12 cellular contexts compared by ENCODE assay signal in genomic region chr3:197465996-197466549, GRCh38.
DNase-seq lines count a peak whose midpoint lies in the region; ATAC-seq, FAIRE-seq and TF ChIP-seq lines count a peak whose summit lies in the region.
"Had no signal": no experiment of that assay in that cellular context is flagged by ENCODE, and none has a peak within 500 bp of the region (broad histone marks: within the 10 kb centered on the region; RNA-seq: fewer than 3 reads in every experiment).

No MANE protein-coding gene starts in this region.

- DNase-seq in EH (ENCODE audit: low read depth) (peak; percentile 82), PC-3 (peak; percentile 44), H1 (ENCODE audit: low read depth in 1 of 2, low spot score in 2 of 2) (no peak), osteoblast (ENCODE audit: insufficient read length, low spot score, missing footprints) (no peak), D721Med (ENCODE audit: insufficient read length, low spot score) (no peak), NCI-H2081 (lab: John Stamatoyannopoulos, UW) (no peak), pons (ENCODE audit: low spot score) (no peak), spleen (no peak)
- DNase-seq: activated B cell treated with CpG ODN at 0.5 μM for 24 hours, left ventricle myocardium inferior, NCI-H1048, right cardiac atrium had no signal

- H3K18ac ChIP-seq in H1 (ENCODE audit: extremely low read depth, low read length): no peak overlapping the region

- H3K79me2 ChIP-seq in PC-3 (ENCODE audit: low read length) (no peaks in the 10 kb centered on the region), H1 (ENCODE audit: control insufficient read depth in 1 of 2, insufficient read depth in 2 of 2, low read length in 2 of 2) (no peaks in the 10 kb centered on the region), osteoblast (ENCODE audit: insufficient read depth, low read length) (no peaks in the 10 kb centered on the region)

- H2BK20ac ChIP-seq in H1 (ENCODE audit: low read length): no peak overlapping the region

- H4K91ac ChIP-seq in H1 (replicated peaks; ENCODE audit: insufficient read length, low read length): no peak overlapping the region

- no peaks in the 10 kb centered on the region for H3K9me3 ChIP-seq in PC-3 (ENCODE audit: low read length)
- H3K9me3 ChIP-seq in H1 (ENCODE audit: insufficient read depth in 2 of 2, low read depth in 1 of 2, low read length in 1 of 2): no peaks in the 10 kb centered on the region
- H3K9me3 ChIP-seq in osteoblast (ENCODE audit: low read depth, low read length): no peaks in the 10 kb centered on the region
- no peaks in the 10 kb centered on the region for H3K9me3 ChIP-seq in spleen
- H3K9me3 ChIP-seq: left ventricle myocardium inferior had no signal

- no peaks in the 10 kb centered on the region for H4K20me1 ChIP-seq in PC-3 (ENCODE audit: low read length)
- H4K20me1 ChIP-seq in H1 (replicated peaks in 1 of 2; ENCODE audit: control insufficient read depth in 1 of 2, insufficient read depth in 2 of 2, low read length in 2 of 2): no peaks in the 10 kb centered on the region
- no peaks in the 10 kb centered on the region for H4K20me1 ChIP-seq in osteoblast (ENCODE audit: insufficient read depth, low read length)

- no peak overlapping the region for H3K9ac ChIP-seq in PC-3 (ENCODE audit: low read length)
- H3K9ac ChIP-seq in H1 (replicated peaks in 1 of 4; ENCODE audit: extremely low read depth in 1 of 4, low read depth in 3 of 4, low read length in 3 of 4): no peak overlapping the region

- WGBS in H1 (ENCODE audit: extremely low coverage in 1 of 2, insufficient coverage in 1 of 2, insufficient read length in 1 of 2, insufficient replicate concordance in 2 of 2, low coverage in 1 of 2, low lambda C conversion rate in 2 of 2, missing lambda C conversion rate in 1 of 2), 2 experiments: 96% methylated on average over 3 of the region's 3 CpGs; no CpG with 5 or more reads in 1 of the 2 experiments
- 64 to 74% (median 71%) methylated on average over 3 of the region's 3 CpGs for WGBS in spleen, 5 donors

- H4K8ac ChIP-seq in H1 (ENCODE audit: extremely low read depth, insufficient read depth, low read length): no peak overlapping the region

- no peaks in the 10 kb centered on the region for H3F3A ChIP-seq in PC-3 (ENCODE audit: low read length, unreplicated experiment)

- H3K79me1 ChIP-seq in H1 (ENCODE audit: low read depth, low read length): no peaks in the 10 kb centered on the region

- TF ChIP-seq POLR2A in H1 (IDR thresholded peaks at IDR 0.05; ENCODE audit: control extremely low read depth in 1 of 2, low read depth in 2 of 2, low read length in 2 of 2) (no peak), spleen (IDR thresholded peaks at IDR 0.05) (no peak)

- H3K56ac ChIP-seq in H1 (replicated peaks; ENCODE audit: insufficient read length, low read depth, low read length): no peak overlapping the region

- no peak overlapping the region for H2BK5ac ChIP-seq in H1 (ENCODE audit: low read depth, low read length)

- no peak overlapping the region for H2BK12ac ChIP-seq in H1 (ENCODE audit: low read depth, low read length)

- no peak for TF ChIP-seq CTCF in PC-3 (conservative IDR thresholded peaks at IDR 0.05; ENCODE audit: low read depth, low read length)
- TF ChIP-seq CTCF in H1 (IDR thresholded peaks at IDR 0.05; ENCODE audit: control extremely low read depth in 1 of 3, insufficient read depth in 1 of 3, low read depth in 1 of 3, low read length in 3 of 3): no peak
- TF ChIP-seq CTCF in osteoblast (IDR thresholded peaks at IDR 0.05; ENCODE audit: extremely low read depth, low read depth, low read length): no peak
- no peak for TF ChIP-seq CTCF in D721Med (IDR thresholded peaks at IDR 0.05; ENCODE audit: insufficient read depth, missing control alignments)
- no peak for TF ChIP-seq CTCF in spleen (IDR thresholded peaks at IDR 0.05 in 8 of 11, conservative IDR thresholded peaks at IDR 0.05 in 3 of 11)

- H3K4me1 ChIP-seq in PC-3 (ENCODE audit: insufficient read depth, low read length): peaks cover 18% of the 10 kb centered on the region
- H3K4me1 ChIP-seq in H1 (replicated peaks in 1 of 4; ENCODE audit: control insufficient read depth in 3 of 4, insufficient read depth in 4 of 4, low read length in 3 of 4): peaks cover 4 to 12% (median 9%) of the 10 kb centered on the region in 4 experiments
- peaks cover 42% of the 10 kb centered on the region for H3K4me1 ChIP-seq in osteoblast (ENCODE audit: insufficient read depth, low read length)
- H3K4me1 ChIP-seq in spleen: no peaks in the 10 kb centered on the region

- H3K23me2 ChIP-seq in H1 (ENCODE audit: low read depth, low read length): no peaks in the 10 kb centered on the region

- POLR2A ChIA-PET in PC-3 (lab: Charles Lee; ENCODE audit: unreplicated experiment): no interaction called here
- POLR2A ChIA-PET in H1 (lab: Charles Lee; ENCODE audit: partially characterized antibody): no interaction called here

- no TSS peak for BruUV-seq in PC-3 (replicated peaks; lab: Mats Ljungman, UMichigan)

- H3K23ac ChIP-seq in H1 (ENCODE audit: insufficient read length): no peak overlapping the region

- peak overlapping the region; percentile 62; the same call in 1 of the 2 replicates for H3K4me2 ChIP-seq in PC-3 (ENCODE audit: low read length)
- no peak overlapping the region for H3K4me2 ChIP-seq in H1 (ENCODE audit: insufficient read depth in 1 of 2, low read depth in 2 of 2, low read length in 2 of 2)
- no peak overlapping the region for H3K4me2 ChIP-seq in osteoblast (ENCODE audit: insufficient read depth, low read length)

- H3K36me3 ChIP-seq in PC-3 (ENCODE audit: low read depth, low read length) (no peaks in the 10 kb centered on the region), H1 (ENCODE audit: control insufficient read depth in 2 of 4, insufficient read depth in 4 of 4, low read length in 3 of 4) (no peaks in the 10 kb centered on the region), osteoblast (ENCODE audit: insufficient read depth, low read length) (no peaks in the 10 kb centered on the region), spleen (no peaks in the 10 kb centered on the region)
- H3K36me3 ChIP-seq: left ventricle myocardium inferior had no signal

- no peaks in the 10 kb centered on the region for H3K27me3 ChIP-seq in PC-3 (ENCODE audit: low read length)
- peaks cover 0 to 2% (median under 1%) of the 10 kb centered on the region in 4 experiments; a peak in 1 of 7 replicates for H3K27me3 ChIP-seq in H1 (replicated peaks in 1 of 4; ENCODE audit: control insufficient read depth in 3 of 4, extremely low read depth in 1 of 4, insufficient read depth in 3 of 4, low read length in 3 of 4)
- H3K27me3 ChIP-seq in osteoblast (ENCODE audit: insufficient read depth, low read length): no peaks in the 10 kb centered on the region
- H3K27me3 ChIP-seq in spleen (replicated peaks in 1 of 7): peaks cover 0 to 36% (median 0%) of the 10 kb centered on the region in 7 donors

- TF ChIP-seq EP300 in H1 (IDR thresholded peaks at IDR 0.05; ENCODE audit: borderline replicate concordance in 1 of 2, low read depth in 2 of 2, low read length in 2 of 2): no peak

- FAIRE-seq in H1 (lab: Jason Lieb, UNC) (no peak), D721Med (lab: Jason Lieb, UNC) (no peak)

- intact Hi-C loops in PC-3 (cut with micrococcal nuclease) (loop anchor here (5.0 kb wide), 1 partner anchor 36 kb away; no protein-coding TSS in a partner anchor), spleen (cut with DNase I; ENCODE audit: low total_unique reads) (no loop called here)

- peak; percentile 17 for ATAC-seq in PC-3

- H3K9me2 ChIP-seq in PC-3 (replicated peaks; ENCODE audit: low read length): no peaks in the 10 kb centered on the region

- H3K4me3 ChIP-seq in PC-3 (ENCODE audit: low read length) (no peak overlapping the region), H1 (ENCODE audit: extremely low read depth in 1 of 4, insufficient read depth in 2 of 4, low read depth in 3 of 4, low read length in 4 of 4) (no peak overlapping the region), osteoblast (ENCODE audit: insufficient read depth, low read length) (no peak overlapping the region), spleen (no peak overlapping the region)
- H3K4me3 ChIP-seq: left ventricle myocardium inferior had no signal

- no peak overlapping the region for H3K4ac ChIP-seq in H1 (replicated peaks; ENCODE audit: insufficient read length, low read depth, low read length)

- H3K14ac ChIP-seq in H1 (ENCODE audit: insufficient read length): no peak overlapping the region

- TF ChIP-seq RAD21 in H1 (IDR thresholded peaks at IDR 0.05 in 1 of 2, conservative IDR thresholded peaks at IDR 0.05 in 1 of 2; ENCODE audit: low read depth in 2 of 2, low read length in 2 of 2): no peak

- H2BK120ac ChIP-seq in H1 (replicated peaks; ENCODE audit: low read depth, low read length): no peak overlapping the region

- H2BK15ac ChIP-seq in H1 (ENCODE audit: low read length): no peak overlapping the region

- H2AFZ ChIP-seq in PC-3 (ENCODE audit: low read length) (peak overlapping the region; percentile 76; the same call in 1 of the 2 replicates), H1 (ENCODE audit: low read length) (no peak overlapping the region), osteoblast (ENCODE audit: low read length) (no peak overlapping the region)

- CTCF ChIA-PET in PC-3 (lab: Charles Lee) (no interaction called here), H1 (lab: Charles Lee; ENCODE audit: partially characterized antibody) (interaction anchor here (1.6 to 2.0 kb wide), 2 partner anchors 11 to 36 kb away, joined by 6 to 12 read pairs; no protein-coding TSS in a partner anchor)

- H2AK5ac ChIP-seq in H1 (ENCODE audit: low read depth, low read length): no peak overlapping the region

- H3K27ac ChIP-seq in PC-3 (ENCODE audit: low read length) (no peak overlapping the region), H1 (ENCODE audit: low read depth, low read length) (no peak overlapping the region), osteoblast (ENCODE audit: low read depth, low read length) (peak overlapping the region; percentile 74), spleen (no peak overlapping the region)
- H3K27ac ChIP-seq: left ventricle myocardium inferior had no signal

- no peak overlapping the region for H4K5ac ChIP-seq in H1 (ENCODE audit: insufficient read length, low read depth, low read length)

TF ChIP-seq in H1, 55 proteins besides CTCF, POLR2A, EP300 and RAD21:
- TF ChIP-seq HDAC2 (IDR thresholded peaks at IDR 0.05; ENCODE audit: borderline replicate concordance in 1 of 2, low read depth in 2 of 2, low read length in 2 of 2) (peak in 1 of 2 experiments; percentile 68; a peak in 1 of 4 replicates), KDM1A (IDR thresholded peaks at IDR 0.05; ENCODE audit: borderline replicate concordance, low read length) (peak; percentile 96)
- TF ChIP-seq, protein P1, sequence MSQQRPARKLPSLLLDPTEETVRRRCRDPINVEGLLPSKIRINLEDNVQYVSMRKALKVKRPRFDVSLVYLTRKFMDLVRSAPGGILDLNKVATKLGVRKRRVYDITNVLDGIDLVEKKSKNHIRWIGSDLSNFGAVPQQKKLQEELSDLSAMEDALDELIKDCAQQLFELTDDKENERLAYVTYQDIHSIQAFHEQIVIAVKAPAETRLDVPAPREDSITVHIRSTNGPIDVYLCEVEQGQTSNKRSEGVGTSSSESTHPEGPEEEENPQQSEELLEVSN (IDR thresholded peaks at IDR 0.05): no peak

Comparison
In these comparisons a context has a peak if more than half of its experiments do, and no peak if none do; other contexts are left out.
1. DNase-seq: peak in EH (single experiment) and PC-3 (single experiment); none in H1 (0 of 2), osteoblast (single experiment), D721Med (single experiment), NCI-H2081 (0 of 2), pons (single experiment) and spleen (single experiment).